1 cellular context compared by ENCODE assay signal in genomic region chr2:6342273-6342920, GRCh38.
TF ChIP-seq lines count a peak whose summit lies in the region.

No MANE protein-coding gene starts in this region.

TF ChIP-seq in H1, 55 proteins besides CTCF, POLR2A, EP300 and RAD21:
- TF ChIP-seq MAFK (IDR thresholded peaks at IDR 0.05; ENCODE audit: low read depth, low read length) (peak; percentile 89), CBX8 (IDR thresholded peaks at IDR 0.05; ENCODE audit: borderline replicate concordance, low read depth, low read length) (no peak)
